Comparison of ENCODE assay signal across 5 cellular contexts in genomic region chr5:180895330-180895729, GRCh38. TPM values are rescaled to one million over a fixed set of nuclear protein-coding genes. Genes with fewer than 3 reads are reported as not detected.
"Had no signal": no experiment of that assay in that cellular context is flagged by ENCODE, and none has a peak within 500 bp of the region (broad histone marks: within the 10 kb centered on the region; RNA-seq: fewer than 3 reads in every experiment).

No MANE protein-coding gene starts in this region.

RNA-seq across cellular contexts. Expression of gene BTNL8, which starts 3.6 kb away (rescaled TPM):
- total RNA-seq: thoracic aorta, tibial nerve, ureter, urinary bladder, vagina had no signal
